ENCODE assay signal across 20 cellular contexts in the genomic region with DNA sequence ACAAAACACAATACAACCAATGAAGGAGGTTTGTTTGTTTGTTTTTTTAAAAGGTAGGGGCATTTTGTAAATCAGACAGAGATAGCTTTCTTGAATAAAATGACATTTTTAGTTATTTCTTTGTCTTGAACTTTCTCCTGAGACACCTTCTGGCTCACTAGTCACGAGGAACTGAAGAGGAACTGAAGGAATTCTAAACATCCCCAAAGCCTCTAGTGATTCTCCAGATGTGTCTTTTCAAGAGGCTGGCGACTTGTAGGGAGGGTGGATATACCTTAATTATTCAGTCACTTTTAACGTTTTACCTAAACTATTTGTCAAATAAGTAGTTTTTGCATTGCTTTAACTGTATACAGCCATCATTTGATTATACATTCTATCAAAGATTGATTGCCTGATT.
A peak's percentile ranks its signal among the peaks of the same experiment; 100 is the strongest.
DNase-seq lines count a peak whose midpoint lies in the region; ATAC-seq and TF ChIP-seq lines count a peak whose summit lies in the region.
"Had no signal": no experiment of that assay in that cellular context is flagged by ENCODE, and none has a peak within 500 bp of the region (broad histone marks: within the 10 kb centered on the region; RNA-seq: fewer than 3 reads in every experiment).

No MANE protein-coding gene starts in this region.

- no peak overlapping the region for H3K27ac ChIP-seq in endodermal cell (ENCODE audit: low read depth, low read length)
- H3K27ac ChIP-seq: SK-N-MC had no signal

- no peak overlapping the region for H3K4me3 Mint-ChIP-seq in endodermal cell
- H3K4me3 Mint-ChIP-seq in nephron progenitor cell, result no peak overlapping the region
- H3K4me3 Mint-ChIP-seq: IgD-negative memory B cell had no signal

- H3K4me1 ChIP-seq in NT2/D1 (ENCODE audit: insufficient read depth, insufficient read length) (no peaks in the 10 kb centered on the region), endodermal cell (ENCODE audit: control insufficient read depth, insufficient read depth, low read length) (peaks cover 7% of the 10 kb centered on the region)
- H3K4me1 ChIP-seq: BE2C had no signal

- H3K27me3 Mint-ChIP-seq in endodermal cell (ENCODE audit: insufficient read depth), result no peaks in the 10 kb centered on the region
- no peaks in the 10 kb centered on the region for H3K27me3 Mint-ChIP-seq in nephron progenitor cell (ENCODE audit: low read depth, poor library complexity)
- H3K27me3 Mint-ChIP-seq: IgD-negative memory B cell had no signal

- H3K4me1 Mint-ChIP-seq in endodermal cell, result peaks cover 16% of the 10 kb centered on the region
- H3K4me1 Mint-ChIP-seq in nephron progenitor cell, result peaks cover 12% of the 10 kb centered on the region
- H3K4me1 Mint-ChIP-seq: IgD-negative memory B cell had no signal

- H3K4me3 ChIP-seq in NT2/D1 (ENCODE audit: insufficient read length, low read depth), result no peak overlapping the region
- H3K4me3 ChIP-seq in endodermal cell (ENCODE audit: low read length), result peak overlapping the region; percentile 37
- H3K4me3 ChIP-seq: SK-N-MC had no signal

- ATAC-seq in GM21423 (IDR thresholded peaks at IDR 0.05; ENCODE audit: unreplicated experiment), result no peak

- H3K36me3 Mint-ChIP-seq in endodermal cell (ENCODE audit: low read depth) (peaks cover 13% of the 10 kb centered on the region), nephron progenitor cell (ENCODE audit: low read depth) (peaks cover 24% of the 10 kb centered on the region)
- H3K36me3 Mint-ChIP-seq: IgD-negative memory B cell had no signal

- WGBS in endodermal cell (ENCODE audit: insufficient coverage in 1 of 2, insufficient read length in 1 of 2), 2 experiments, result 20 to 38% methylated on average over 1 to 2 of the region's 3 CpGs

- H3K27me3 ChIP-seq in NT2/D1 (ENCODE audit: insufficient read depth, insufficient read length) (no peaks in the 10 kb centered on the region), endodermal cell (ENCODE audit: control insufficient read depth, insufficient read depth, low read length, poor library complexity, severe bottlenecking) (no peaks in the 10 kb centered on the region)
- H3K27me3 ChIP-seq: BE2C had no signal

- H3K9me3 ChIP-seq in NT2/D1 (ENCODE audit: insufficient read depth, low read length) (peaks cover 27% of the 10 kb centered on the region), endodermal cell (ENCODE audit: control insufficient read depth, low read length) (peaks cover 44% of the 10 kb centered on the region)
- H3K9me3 ChIP-seq: BE2C had no signal

- H3K9ac ChIP-seq in NT2/D1 (ENCODE audit: insufficient read length, low read depth) (no peak overlapping the region), endodermal cell (ENCODE audit: extremely low read depth, low read length, poor library complexity, severe bottlenecking) (peak overlapping the region; percentile 37)

- DNase-seq in NT2/D1 (ENCODE audit: low read depth, low spot score), result peak; percentile 11
- no peak for DNase-seq in endodermal cell
- peak; percentile 23 for DNase-seq in iPS-NIHi11 (ENCODE audit: low spot score)
- no peak for DNase-seq in nephron progenitor cell
- DNase-seq in middle frontal gyrus (ENCODE audit: extremely low spot score, low spot score), result no peak
- DNase-seq in SHP77 (lab: John Stamatoyannopoulos, UW), result no peak
- no peak for DNase-seq in cerebellum (ENCODE audit: low spot score)
- DNase-seq: BE2C, DMS79, HCEC 1CT, MV-4-11, NCI-H1694, NCI-H2081, NCI-H446, NCI-H526, RPMI8226, SHP77 treated with DMSO at 0.1 percent for 48 hours had no signal

- H3K27ac Mint-ChIP-seq in endodermal cell, result peak overlapping the region; percentile 94
- H3K27ac Mint-ChIP-seq in nephron progenitor cell, result peak overlapping the region; percentile 88
- H3K27ac Mint-ChIP-seq: IgD-negative memory B cell had no signal

- peaks cover 33% of the 10 kb centered on the region for H3K9me3 Mint-ChIP-seq in endodermal cell
- H3K9me3 Mint-ChIP-seq in nephron progenitor cell, result peaks cover 40% of the 10 kb centered on the region

- TF ChIP-seq CTCF in endodermal cell (conservative IDR thresholded peaks at IDR 0.05) (no peak), nephron progenitor cell (IDR thresholded peaks at IDR 0.05) (no peak)

- H3K36me3 ChIP-seq in NT2/D1 (ENCODE audit: insufficient read depth, insufficient read length, low read length) (no peaks in the 10 kb centered on the region), endodermal cell (ENCODE audit: control insufficient read depth, insufficient read depth, low read length) (no peaks in the 10 kb centered on the region)
- H3K36me3 ChIP-seq: BE2C had no signal

Comparison
In these comparisons a context has a peak if more than half of its experiments do, and no peak if none do; other contexts are left out.
1. DNase-seq: peak in NT2/D1 (single experiment) and iPS-NIHi11 (single experiment); none in endodermal cell (single experiment), nephron progenitor cell (single experiment), middle frontal gyrus (single experiment), SHP77 (0 of 2) and cerebellum (single experiment).